In the genomic region with DNA sequence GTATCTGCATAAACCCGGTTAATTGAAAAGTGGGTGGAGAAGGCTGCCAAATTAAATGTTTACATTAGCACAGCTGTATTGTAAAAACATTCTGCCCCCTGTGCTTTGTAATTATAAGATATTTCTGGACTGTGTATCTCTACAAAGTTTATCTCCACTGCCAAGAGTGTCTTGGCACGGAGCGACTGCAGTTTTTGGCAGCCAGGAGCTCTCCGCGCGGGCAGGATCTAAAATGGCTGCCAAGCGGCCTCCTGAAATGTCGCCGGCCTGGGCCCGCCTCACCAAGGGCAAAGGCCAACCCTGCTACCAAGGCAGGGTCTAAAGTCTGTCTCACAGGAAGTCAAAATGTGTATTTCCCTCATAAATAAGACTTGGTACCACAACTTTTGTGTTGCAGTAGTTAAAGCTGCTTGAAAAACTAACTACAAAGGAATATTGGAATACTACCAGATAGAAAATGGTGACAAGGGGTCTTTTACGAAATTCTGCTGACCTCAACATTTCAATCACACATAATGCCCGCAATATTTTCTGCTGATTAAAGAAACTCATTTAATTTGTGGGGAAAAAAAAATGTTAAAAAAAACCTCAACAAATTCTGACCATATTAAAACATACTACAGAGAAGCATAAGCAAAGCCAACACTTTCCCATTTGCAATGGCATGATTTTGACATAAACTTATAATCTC, we compare ENCODE assay signal across 10 cellular contexts.
A peak's percentile ranks its signal among the peaks of the same experiment; 100 is the strongest.
DNase-seq lines count a peak whose midpoint lies in the region; ATAC-seq and TF ChIP-seq lines count a peak whose summit lies in the region.
"Had no signal": no experiment of that assay in that cellular context is flagged by ENCODE, and none has a peak within 500 bp of the region (broad histone marks: within the 10 kb centered on the region; RNA-seq: fewer than 3 reads in every experiment).

No MANE protein-coding gene starts in this region.

- H3K9me3 ChIP-seq in tibial artery = no peaks in the 10 kb centered on the region

- DNase-seq in NCI-H2196 (lab: John Stamatoyannopoulos, UW; ENCODE audit: unreplicated experiment) (peak; percentile 92), epithelial cell of proximal tubule (ENCODE audit: low read depth) (no peak), mesothelial cell of epicardium (ENCODE audit: low spot score in 2 of 2, unreplicated experiment in 2 of 2) (no peak), tibial artery (peak; percentile 51 to 88), progenitor cell of endocrine pancreas (ENCODE audit: low spot score, unreplicated experiment) (no peak), NCI-H187 treated with DMSO at 0.1 percent for 48 hours (lab: John Stamatoyannopoulos, UW) (no peak), NCI-H82 treated with DMSO at 0.1 percent for 48 hours (lab: John Stamatoyannopoulos, UW; ENCODE audit: unreplicated experiment) (no peak)
- DNase-seq: KG1 had no signal

- peaks cover 80% of the 10 kb centered on the region for H3K4me1 Mint-ChIP-seq in mesothelial cell of epicardium
- no peaks in the 10 kb centered on the region for H3K4me1 Mint-ChIP-seq in progenitor cell of endocrine pancreas (ENCODE audit: low read depth)

- peaks cover 6 to 84% (median 41%) of the 10 kb centered on the region in 4 donors for H3K4me1 ChIP-seq in tibial artery

- H3K27me3 ChIP-seq in tibial artery = no peaks in the 10 kb centered on the region

- no peak overlapping the region for H3K4me3 Mint-ChIP-seq in mesothelial cell of epicardium
- no peak overlapping the region for H3K4me3 Mint-ChIP-seq in progenitor cell of endocrine pancreas (ENCODE audit: low read depth)

- TF ChIP-seq CTCF in epithelial cell of proximal tubule (conservative IDR thresholded peaks at IDR 0.05; ENCODE audit: low read depth, low read length) (no peak), mesothelial cell of epicardium (IDR thresholded peaks at IDR 0.05; ENCODE audit: unreplicated experiment) (no peak), tibial artery (IDR thresholded peaks at IDR 0.05) (no peak), progenitor cell of endocrine pancreas (IDR thresholded peaks at IDR 0.05; ENCODE audit: unreplicated experiment) (no peak)

- H3K9me3 Mint-ChIP-seq in mesothelial cell of epicardium (no peaks in the 10 kb centered on the region), progenitor cell of endocrine pancreas (ENCODE audit: low read depth) (no peaks in the 10 kb centered on the region)

- H3K4me3 ChIP-seq in epithelial cell of proximal tubule (ENCODE audit: low read depth, low read length) (peak overlapping the region; percentile 14), tibial artery (peak overlapping the region; percentile 13 to 20)
- H3K4me3 ChIP-seq: SK-N-MC had no signal

- H3K27ac Mint-ChIP-seq in mesothelial cell of epicardium = peak overlapping the region; percentile 76
- H3K27ac Mint-ChIP-seq in progenitor cell of endocrine pancreas = no peak overlapping the region

- no peaks in the 10 kb centered on the region for H3K27me3 Mint-ChIP-seq in mesothelial cell of epicardium (ENCODE audit: low read depth)
- peaks cover 3% of the 10 kb centered on the region for H3K27me3 Mint-ChIP-seq in progenitor cell of endocrine pancreas

- no peaks in the 10 kb centered on the region for H3K36me3 ChIP-seq in tibial artery

- H3K27ac ChIP-seq in tibial artery = peak overlapping the region; percentile 65 to 70
- H3K27ac ChIP-seq: SK-N-MC had no signal

- intact Hi-C loops in tibial artery (cut with DNase I; ENCODE audit: low total_unique reads) = no loop called here

- no peak for ATAC-seq in GM21723 (IDR thresholded peaks at IDR 0.05; ENCODE audit: unreplicated experiment)

- H3K36me3 Mint-ChIP-seq in mesothelial cell of epicardium = peaks cover 5% of the 10 kb centered on the region
- H3K36me3 Mint-ChIP-seq in progenitor cell of endocrine pancreas (ENCODE audit: insufficient read depth) = no peaks in the 10 kb centered on the region

Comparison
In these comparisons a context has a peak if more than half of its experiments do, and no peak if none do; other contexts are left out.
1. DNase-seq: peak in NCI-H2196 (single experiment) and tibial artery (2 of 2); none in epithelial cell of proximal tubule (single experiment), mesothelial cell of epicardium (0 of 2), progenitor cell of endocrine pancreas (single experiment), NCI-H187 treated with DMSO at 0.1 percent for 48 hours (single experiment) and NCI-H82 treated with DMSO at 0.1 percent for 48 hours (single experiment).